In genomic region chr12:111434049-111434448, GRCh38 we compare ENCODE assay signal across 9 cellular contexts. TPM values are rescaled to one million over a fixed set of nuclear protein-coding genes. Genes with fewer than 3 reads are reported as not detected.
DNase-seq lines count a peak whose midpoint lies in the region; ATAC-seq and TF ChIP-seq lines count a peak whose summit lies in the region.
"Had no signal": no experiment of that assay in that cellular context is flagged by ENCODE, and none has a peak within 500 bp of the region (broad histone marks: within the 10 kb centered on the region; RNA-seq: fewer than 3 reads in every experiment).

No MANE protein-coding gene starts in this region.

- peaks cover 0 to 70% (median 36%) of the 10 kb centered on the region in 4 donors for H3K4me1 ChIP-seq in right lobe of liver
- peaks cover 12 to 66% of the 10 kb centered on the region in 2 donors for H3K4me1 ChIP-seq in thyroid gland

- 14% methylated on average over 3 of the region's 3 CpGs for WGBS in right lobe of liver (ENCODE audit: insufficient coverage, low coverage, low lambda C conversion rate, missing lambda C conversion rate)
- WGBS in thyroid gland, 2 donors, result 72 to 75% methylated on average over 3 of the region's 3 CpGs

- H3K9me3 ChIP-seq in right lobe of liver (no peaks in the 10 kb centered on the region), thyroid gland (no peaks in the 10 kb centered on the region)

- ATAC-seq in right lobe of liver (peak in 1 of 4 donors; percentile 3), HG03280 (IDR thresholded peaks at IDR 0.05; ENCODE audit: unreplicated experiment) (no peak)

- no peak for DNase-seq in activated T-cell treated with anti-CD3 and anti-CD28 coated beads, Interleukin-2, amount 50 U/mL, for 24 hours
- DNase-seq in activated T-cell treated with anti-CD3 and anti-CD28 coated beads, Interleukin-2, amount 50 U/mL, for 48 hours, result no peak
- DNase-seq in right lobe of liver (no peak), thyroid gland (no peak), dermis blood vessel endothelial cell (no peak), AML-193 (lab: John Stamatoyannopoulos, UW) (no peak)
- DNase-seq: RPMI8226 had no signal

- H3K27me3 ChIP-seq in right lobe of liver, result no peaks in the 10 kb centered on the region
- H3K27me3 ChIP-seq in thyroid gland, result no peaks in the 10 kb centered on the region

- H3K36me3 ChIP-seq in right lobe of liver, result no peaks in the 10 kb centered on the region
- no peaks in the 10 kb centered on the region for H3K36me3 ChIP-seq in thyroid gland

- peak overlapping the region; percentile 71 for H3K4me3 Mint-ChIP-seq in activated T-cell treated with anti-CD3 and anti-CD28 coated beads, Interleukin-2, amount 50 U/mL, for 24 hours
- H3K4me3 Mint-ChIP-seq in activated naive CD8-positive, alpha-beta T cell, result peak overlapping the region; percentile 83

- intact Hi-C loops in right lobe of liver (cut with DNase I) (no loop called here), thyroid gland (cut with DNase I) (no loop called here)

- H3K4me3 ChIP-seq in right lobe of liver, result peak overlapping the region in 1 of 3 donors; percentile 12
- no peak overlapping the region for H3K4me3 ChIP-seq in thyroid gland (replicated peaks in 1 of 3)

- H3K27ac ChIP-seq in right lobe of liver (peak overlapping the region; percentile 88 to 94 (median 92)), thyroid gland (peak overlapping the region; percentile 48 to 71 (median 59))

- H3K27me3 Mint-ChIP-seq in activated T-cell treated with anti-CD3 and anti-CD28 coated beads, Interleukin-2, amount 50 U/mL, for 24 hours, result no peaks in the 10 kb centered on the region
- H3K27me3 Mint-ChIP-seq in activated naive CD8-positive, alpha-beta T cell, result no peaks in the 10 kb centered on the region

- no peaks in the 10 kb centered on the region for H3K9me3 Mint-ChIP-seq in activated T-cell treated with anti-CD3 and anti-CD28 coated beads, Interleukin-2, amount 50 U/mL, for 24 hours
- H3K9me3 Mint-ChIP-seq in activated naive CD8-positive, alpha-beta T cell (ENCODE audit: low read depth), result no peaks in the 10 kb centered on the region

- H3K4me1 Mint-ChIP-seq in activated T-cell treated with anti-CD3 and anti-CD28 coated beads, Interleukin-2, amount 50 U/mL, for 24 hours (ENCODE audit: low read depth), result peaks cover 96% of the 10 kb centered on the region
- H3K4me1 Mint-ChIP-seq in activated naive CD8-positive, alpha-beta T cell (ENCODE audit: low read depth), result peaks cover 92% of the 10 kb centered on the region

- TF ChIP-seq CTCF in right lobe of liver (IDR thresholded peaks at IDR 0.05), result no peak
- TF ChIP-seq CTCF in thyroid gland (IDR thresholded peaks at IDR 0.05), result no peak

- no peak for TF ChIP-seq POLR2A in right lobe of liver (IDR thresholded peaks at IDR 0.05)
- TF ChIP-seq POLR2A in thyroid gland (IDR thresholded peaks at IDR 0.05), result no peak

- H3K27ac Mint-ChIP-seq in activated T-cell treated with anti-CD3 and anti-CD28 coated beads, Interleukin-2, amount 50 U/mL, for 24 hours, result peak overlapping the region; percentile 96
- peak overlapping the region; percentile 97 for H3K27ac Mint-ChIP-seq in activated naive CD8-positive, alpha-beta T cell

- H3K36me3 Mint-ChIP-seq in activated T-cell treated with anti-CD3 and anti-CD28 coated beads, Interleukin-2, amount 50 U/mL, for 24 hours (ENCODE audit: low read depth), result peaks cover 61% of the 10 kb centered on the region
- peaks cover 6% of the 10 kb centered on the region for H3K36me3 Mint-ChIP-seq in activated naive CD8-positive, alpha-beta T cell

RNA-seq across cellular contexts. Expression of gene SH2B3, which starts 28.3 kb away (rescaled TPM):
- total RNA-seq in right lobe of liver (10 to 100 TPM in 5 of 6 experiments, 1 to 10 TPM in 1; 6.7 to 43.5 (median 17.0) TPM), thyroid gland (10 to 100 TPM; 14.1 to 36.5 (median 25.6) TPM), dermis blood vessel endothelial cell (93.6 and 111 TPM in 2 replicates)
